Comparison of ENCODE assay signal across 8 cellular contexts in the genomic region with DNA sequence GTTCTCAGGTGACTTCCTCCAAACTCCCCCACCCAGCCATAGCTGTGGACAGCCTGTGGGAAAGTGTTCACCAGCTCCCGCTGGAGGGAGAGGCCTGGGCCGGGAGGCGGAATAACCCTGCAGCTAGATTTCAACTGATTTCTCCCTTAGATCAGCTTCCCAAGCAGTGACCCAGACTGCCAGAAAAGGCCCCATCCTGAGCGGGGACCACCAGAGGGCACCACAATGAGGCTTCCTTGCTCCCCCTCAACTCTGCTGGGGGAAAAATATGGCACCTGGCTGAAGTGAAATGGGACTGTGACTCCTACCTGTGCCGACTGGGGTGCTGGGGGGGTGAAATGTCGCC. TPM values are rescaled to one million over a fixed set of nuclear protein-coding genes. Genes with fewer than 3 reads are reported as not detected.
DNase-seq lines count a peak whose midpoint lies in the region; ATAC-seq and TF ChIP-seq lines count a peak whose summit lies in the region.

No MANE protein-coding gene starts in this region.

- H3K27ac Mint-ChIP-seq in chondrocyte (ENCODE audit: unreplicated experiment): no peak overlapping the region

- intact Hi-C loops in spleen (cut with DNase I; ENCODE audit: low total_unique reads): no loop called here

- 0 to 41% (median 29%) methylated on average over 2 to 6 of the region's 6 CpGs for WGBS in spleen, 5 donors

- no peak for ATAC-seq in HG02884 (IDR thresholded peaks at IDR 0.05; ENCODE audit: unreplicated experiment)
- ATAC-seq in HG03520 (IDR thresholded peaks at IDR 0.05; ENCODE audit: unreplicated experiment): no peak

- peak overlapping the region; percentile 69 for H3K4me3 ChIP-seq in GM12864 (ENCODE audit: low read depth, low read length)
- H3K4me3 ChIP-seq in spleen: peak overlapping the region; percentile 1 to 69 (median 42)

- H3K27ac ChIP-seq in spleen: no peak overlapping the region

- TF ChIP-seq CTCF in GM12864 (IDR thresholded peaks at IDR 0.05; ENCODE audit: low read depth, low read length, missing control alignments): peak; percentile 71
- peak; percentile 35 for TF ChIP-seq CTCF in chondrocyte (IDR thresholded peaks at IDR 0.05)
- peak in 3 of 11 experiments; percentile 25 to 39 (median 28) for TF ChIP-seq CTCF in spleen (IDR thresholded peaks at IDR 0.05 in 8 of 11, conservative IDR thresholded peaks at IDR 0.05 in 3 of 11)

- H3K4me3 Mint-ChIP-seq in chondrocyte (ENCODE audit: unreplicated experiment): no peak overlapping the region

- no peaks in the 10 kb centered on the region for H3K9me3 ChIP-seq in spleen

- H3K9me3 Mint-ChIP-seq in chondrocyte (ENCODE audit: low read depth): no peaks in the 10 kb centered on the region

- TF ChIP-seq POLR2A in spleen (IDR thresholded peaks at IDR 0.05): no peak

- H3K27me3 ChIP-seq in spleen (replicated peaks in 1 of 7): peaks cover 0 to 100% (median 57%) of the 10 kb centered on the region in 7 donors

- H3K4me1 ChIP-seq in spleen: peaks cover 14 to 37% (median 25%) of the 10 kb centered on the region in 6 donors

- H3K36me3 ChIP-seq in spleen: no peaks in the 10 kb centered on the region

- no peak for DNase-seq in GM12864 (ENCODE audit: low read depth)
- peak; percentile 63 to 82 for DNase-seq in NCI-H526 (lab: John Stamatoyannopoulos, UW)
- no peak for DNase-seq in chondrocyte (ENCODE audit: low spot score)
- no peak for DNase-seq in spleen
- DNase-seq in NCI-H2196 (lab: John Stamatoyannopoulos, UW; ENCODE audit: unreplicated experiment): no peak
- DNase-seq in NCI-H2029 treated with DMSO at 0.1 percent for 48 hours (lab: John Stamatoyannopoulos, UW): no peak

- H3K4me1 Mint-ChIP-seq in chondrocyte (ENCODE audit: low read depth): peaks cover 16% of the 10 kb centered on the region

- no peaks in the 10 kb centered on the region for H3K36me3 Mint-ChIP-seq in chondrocyte (ENCODE audit: low read depth)

- peaks cover 91% of the 10 kb centered on the region for H3K27me3 Mint-ChIP-seq in chondrocyte (ENCODE audit: low read depth)

RNA-seq across cellular contexts. Expression of gene RHBG, which starts 50.8 kb away (rescaled TPM):
- total RNA-seq in chondrocyte (not detected in 3 replicates), spleen (1 to 10 TPM in 1 of 7 donors, under 1 TPM in 1, not detected in 5; 0.67 to 1.4 TPM)
- under 1 TPM; 0.05 to 0.38 (median 0.13) TPM for polyA plus RNA-seq in spleen

Comparison
In these comparisons a context has a peak if more than half of its experiments do, and no peak if none do; other contexts are left out.
1. DNase-seq: peak in NCI-H526 (2 of 2); none in GM12864 (single experiment), chondrocyte (single experiment), spleen (single experiment), NCI-H2196 (single experiment) and NCI-H2029 treated with DMSO at 0.1 percent for 48 hours (single experiment).